24 cellular contexts compared by ENCODE assay signal in the genomic region with DNA sequence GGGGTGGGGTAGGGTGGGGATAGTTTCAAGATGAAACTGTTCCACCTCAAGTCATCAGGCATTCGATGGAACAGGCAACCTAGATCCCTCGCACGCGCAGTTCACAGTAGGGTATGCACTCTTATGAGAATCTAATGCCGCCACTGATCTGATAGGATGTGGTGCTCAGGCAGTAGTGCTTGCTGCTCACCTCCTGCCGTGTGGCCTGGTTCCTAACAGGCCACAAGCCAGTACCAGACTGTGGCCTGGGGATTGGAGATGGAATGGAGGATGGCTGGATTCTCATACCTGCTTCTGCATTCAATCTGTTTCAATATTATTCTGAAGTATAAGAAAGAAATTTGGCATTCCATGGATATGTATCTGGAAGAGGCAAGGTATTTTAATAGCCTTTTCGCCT.
A peak's percentile ranks its signal among the peaks of the same experiment; 100 is the strongest.
DNase-seq lines count a peak whose midpoint lies in the region; ATAC-seq and TF ChIP-seq lines count a peak whose summit lies in the region.
"Had no signal": no experiment of that assay in that cellular context is flagged by ENCODE, and none has a peak within 500 bp of the region (broad histone marks: within the 10 kb centered on the region; RNA-seq: fewer than 3 reads in every experiment).

No MANE protein-coding gene starts in this region.

- no peak overlapping the region for H4K91ac ChIP-seq in neuronal stem cell (ENCODE audit: low read depth, low read length, poor library complexity)

- H3K4me1 ChIP-seq in BE2C, result peaks cover 44% of the 10 kb centered on the region
- peaks cover 21% of the 10 kb centered on the region for H3K4me1 ChIP-seq in GM23338 (ENCODE audit: insufficient read depth)
- H3K4me1 ChIP-seq in neuronal stem cell (ENCODE audit: control insufficient read depth in 2 of 2, insufficient read depth in 1 of 2, low read depth in 1 of 2, low read length in 2 of 2), result peaks cover 4% of the 10 kb centered on the region in 2 donors
- peaks cover 0 to 38% (median 29%) of the 10 kb centered on the region in 4 donors for H3K4me1 ChIP-seq in sigmoid colon
- H3K4me1 ChIP-seq: A549, BLaER1 had no signal

- peaks cover 28% of the 10 kb centered on the region for H3K4me1 Mint-ChIP-seq in GM23338
- H3K4me1 Mint-ChIP-seq: B cell; CD14-positive monocyte; CD4-positive, alpha-beta memory T cell; CD4-positive, CD25-positive, alpha-beta regulatory T cell; CD8-positive, alpha-beta memory T cell had no signal

- H2AK5ac ChIP-seq in neuronal stem cell (ENCODE audit: low read depth, low read length), result no peak overlapping the region

- DNase-seq in BE2C, result peak; percentile 11
- DNase-seq in GM23338 (ENCODE audit: low spot score), result no peak
- DNase-seq in cerebellar cortex (ENCODE audit: low spot score), result peak; percentile 67
- DNase-seq in neuronal stem cell (ENCODE audit: low spot score), result no peak
- no peak for DNase-seq in NCI-H2171 treated with DMSO at 0.1 percent for 48 hours (lab: John Stamatoyannopoulos, UW)
- DNase-seq in NCI-H524 (lab: John Stamatoyannopoulos, UW), result no peak
- no peak for DNase-seq in sigmoid colon
- DNase-seq: AML-193; CD4-positive, alpha-beta memory T cell; CD4-positive, CD25-positive, alpha-beta regulatory T cell; CD8-positive, alpha-beta memory T cell; COR-L47; DMS 273 treated with DMSO at 0.1 percent for 48 hours; DMS153; DMS53; DMS79; DND-41; EL; GF-D8 had no signal

- H2BK120ac ChIP-seq in neuronal stem cell (ENCODE audit: low read depth, low read length), result no peak overlapping the region

- H3K18ac ChIP-seq in neuronal stem cell (ENCODE audit: low read length), result no peak overlapping the region

- no peaks in the 10 kb centered on the region for H3K9me2 ChIP-seq in GM23338 (ENCODE audit: insufficient read depth)

- no peak overlapping the region for H3K14ac ChIP-seq in neuronal stem cell (ENCODE audit: low read length)

- no peak for TF ChIP-seq EP300 in sigmoid colon (IDR thresholded peaks at IDR 0.05)

- H3K9me3 ChIP-seq in BE2C (no peaks in the 10 kb centered on the region), neuronal stem cell (replicated peaks in 1 of 2; ENCODE audit: control insufficient read depth in 2 of 2, insufficient read depth in 1 of 2, low read depth in 1 of 2, low read length in 2 of 2) (no peaks in the 10 kb centered on the region), sigmoid colon (no peaks in the 10 kb centered on the region)
- H3K9me3 ChIP-seq: A549, BLaER1 had no signal

- no peak overlapping the region for H2BK5ac ChIP-seq in neuronal stem cell (ENCODE audit: low read length)

- intact Hi-C loops in sigmoid colon (cut with DNase I), result no loop called here

- WGBS in neuronal stem cell (ENCODE audit: extremely low coverage in 2 of 2, insufficient read length in 2 of 2, insufficient replicate concordance in 1 of 2), 2 donors, result no CpG with 5 or more reads among the region's 7 CpGs
- WGBS in sigmoid colon, 2 donors, result 93 to 94% methylated on average over 7 of the region's 7 CpGs

- H2BK15ac ChIP-seq in neuronal stem cell (ENCODE audit: low read length), result no peak overlapping the region

- no peaks in the 10 kb centered on the region for H3K9me3 Mint-ChIP-seq in GM23338
- H3K9me3 Mint-ChIP-seq: CD14-positive monocyte; CD4-positive, alpha-beta memory T cell; CD4-positive, CD25-positive, alpha-beta regulatory T cell; CD8-positive, alpha-beta memory T cell had no signal

- H3K4me3 ChIP-seq in BE2C (ENCODE audit: low read depth, low read length) (no peak overlapping the region), GM23338 (no peak overlapping the region), neuronal stem cell (ENCODE audit: low read length in 2 of 2) (no peak overlapping the region), sigmoid colon (no peak overlapping the region)
- H3K4me3 ChIP-seq: A549, BLaER1 had no signal

- no peak overlapping the region for H2AFZ ChIP-seq in GM23338
- no peak overlapping the region for H2AFZ ChIP-seq in neuronal stem cell (ENCODE audit: low read length)

- no peak overlapping the region for H2BK12ac ChIP-seq in neuronal stem cell (ENCODE audit: low read length)

- H3K4ac ChIP-seq in neuronal stem cell (ENCODE audit: low read length), result no peak overlapping the region

- ATAC-seq in GM23338, result peak; percentile 63
- ATAC-seq: A549 had no signal

- H3K27ac Mint-ChIP-seq in GM23338, result no peak overlapping the region
- H3K27ac Mint-ChIP-seq: B cell, CD14-positive monocyte had no signal

- no peak overlapping the region for H3K23ac ChIP-seq in neuronal stem cell (ENCODE audit: low read depth, low read length, poor library complexity)

- H3K27me3 Mint-ChIP-seq in GM23338 (ENCODE audit: insufficient read depth, low read depth, poor library complexity), result peaks cover 2% of the 10 kb centered on the region

- no peaks in the 10 kb centered on the region for H3K36me3 ChIP-seq in BE2C
- no peaks in the 10 kb centered on the region for H3K36me3 ChIP-seq in GM23338 (ENCODE audit: insufficient read depth)
- no peaks in the 10 kb centered on the region for H3K36me3 ChIP-seq in neuronal stem cell (replicated peaks in 1 of 2; ENCODE audit: control insufficient read depth in 2 of 2, insufficient read depth in 2 of 2, low read length in 2 of 2)
- H3K36me3 ChIP-seq in sigmoid colon, result no peaks in the 10 kb centered on the region
- H3K36me3 ChIP-seq: BLaER1 had no signal

- H3F3A ChIP-seq in GM23338 (replicated peaks; ENCODE audit: low read depth), result no peaks in the 10 kb centered on the region

- H4K20me1 ChIP-seq in GM23338 (replicated peaks; ENCODE audit: insufficient read depth), result 0 out of 2 replicates have a peak, but pooled peaks cover 2% of the 10 kb centered on the region
- H4K20me1 ChIP-seq: BLaER1 had no signal

- peaks cover 2% of the 10 kb centered on the region for H3K79me1 ChIP-seq in neuronal stem cell (ENCODE audit: low read depth, low read length)

- no peak overlapping the region for H3K27ac ChIP-seq in GM23338 (ENCODE audit: low read depth)
- H3K27ac ChIP-seq in neuronal stem cell (replicated peaks; ENCODE audit: low read length), result no peak overlapping the region
- no peak overlapping the region for H3K27ac ChIP-seq in sigmoid colon
- H3K27ac ChIP-seq: 22Rv1, A549, BLaER1 had no signal

- no peak overlapping the region for H4K8ac ChIP-seq in neuronal stem cell (ENCODE audit: low read depth, low read length)

- H3K9ac ChIP-seq in neuronal stem cell (ENCODE audit: low read depth, low read length, poor library complexity), result peak overlapping the region; percentile 53
- H3K9ac ChIP-seq: BLaER1 had no signal

- no peaks in the 10 kb centered on the region for H3K36me3 Mint-ChIP-seq in GM23338 (ENCODE audit: low read depth)
- H3K36me3 Mint-ChIP-seq: CD14-positive monocyte; CD4-positive, alpha-beta memory T cell; CD4-positive, CD25-positive, alpha-beta regulatory T cell; CD8-positive, alpha-beta memory T cell had no signal

- H3K4me2 ChIP-seq in GM23338, result no peak overlapping the region
- no peak overlapping the region for H3K4me2 ChIP-seq in neuronal stem cell (ENCODE audit: insufficient read depth, low read length, poor library complexity, severe bottlenecking)
- H3K4me2 ChIP-seq: A549, BLaER1 had no signal

- H3K27me3 ChIP-seq in BE2C, result no peaks in the 10 kb centered on the region
- H3K27me3 ChIP-seq in GM23338 (ENCODE audit: insufficient read depth), result no peaks in the 10 kb centered on the region
- H3K27me3 ChIP-seq in neuronal stem cell (ENCODE audit: control insufficient read depth in 3 of 3, insufficient read depth in 3 of 3, low read depth in 1 of 3, low read length in 3 of 3), result no peaks in the 10 kb centered on the region
- no peaks in the 10 kb centered on the region for H3K27me3 ChIP-seq in sigmoid colon
- H3K27me3 ChIP-seq: BLaER1 had no signal

- TF ChIP-seq POLR2A in sigmoid colon (IDR thresholded peaks at IDR 0.05), result no peak

- no peak overlapping the region for H3K4me3 Mint-ChIP-seq in GM23338
- H3K4me3 Mint-ChIP-seq: B cell; CD14-positive monocyte; CD4-positive, alpha-beta memory T cell; CD4-positive, CD25-positive, alpha-beta regulatory T cell; CD8-positive, alpha-beta memory T cell had no signal

- peaks cover 65% of the 10 kb centered on the region for H3K79me2 ChIP-seq in GM23338 (replicated peaks; ENCODE audit: insufficient read depth)

- TF ChIP-seq CTCF in BE2C (IDR thresholded peaks at IDR 0.05; ENCODE audit: low read depth, low read length), result no peak
- TF ChIP-seq CTCF in GM23338 (conservative IDR thresholded peaks at IDR 0.05; ENCODE audit: low read depth in 2 of 2), result no peak
- no peak for TF ChIP-seq CTCF in sigmoid colon (IDR thresholded peaks at IDR 0.05)

TF ChIP-seq in GM23338, 12 proteins besides CTCF, POLR2A, EP300 and RAD21 (continues in another document):
- no peak for TF ChIP-seq NANOG (IDR thresholded peaks at IDR 0.05; ENCODE audit: borderline replicate concordance)
- no peak for TF ChIP-seq ZNF114 (CRISPR knock-in tag; IDR thresholded peaks at IDR 0.05)
- no peak for TF ChIP-seq STAT1 (IDR thresholded peaks at IDR 0.05; ENCODE audit: unreplicated experiment)
- TF ChIP-seq ZNF331 (CRISPR knock-in tag; IDR thresholded peaks at IDR 0.05; ENCODE audit: low read depth), result no peak
- no peak for TF ChIP-seq CREB1 (CRISPR knock-in tag; IDR thresholded peaks at IDR 0.05; ENCODE audit: low read depth)
- TF ChIP-seq POLR2AphosphoS5 (IDR thresholded peaks at IDR 0.05; ENCODE audit: low read depth), result no peak
- no peak for TF ChIP-seq EZH2phosphoT487 (IDR thresholded peaks at IDR 0.05; ENCODE audit: unreplicated experiment)

Comparison
In these comparisons a context has a peak if more than half of its experiments do, and no peak if none do; other contexts are left out.
1. DNase-seq: peak in BE2C (single experiment) and cerebellar cortex (single experiment); none in GM23338 (single experiment), neuronal stem cell (single experiment), NCI-H2171 treated with DMSO at 0.1 percent for 48 hours (single experiment), NCI-H524 (0 of 2) and sigmoid colon (single experiment).